In genomic region chr17:57887161-57887560, GRCh38 we compare ENCODE assay signal across 29 cellular contexts.
"Had no signal": no experiment of that assay in that cellular context is flagged by ENCODE, and none has a peak within 500 bp of the region (broad histone marks: within the 10 kb centered on the region; RNA-seq: fewer than 3 reads in every experiment).

No MANE protein-coding gene starts in this region.

- H3K4me1 Mint-ChIP-seq: activated naive CD8-positive, alpha-beta T cell treated with anti-CD3 and anti-CD28 coated beads for 36 hours; T-helper 17 cell had no signal

- H3K9me3 Mint-ChIP-seq: activated naive CD8-positive, alpha-beta T cell treated with anti-CD3 and anti-CD28 coated beads for 36 hours had no signal

- H3K27ac ChIP-seq: adrenal gland, body of pancreas, cardiac muscle cell, colonic mucosa, epithelial cell of prostate, pancreas, right atrium auricular region, thoracic aorta, upper lobe of left lung, WERI-Rb-1 had no signal

- H3K9me3 ChIP-seq: adrenal gland, body of pancreas, colonic mucosa, pancreas, right atrium auricular region, thoracic aorta, upper lobe of left lung had no signal

- H3K27ac Mint-ChIP-seq: activated naive CD8-positive, alpha-beta T cell treated with anti-CD3 and anti-CD28 coated beads for 36 hours; nephron progenitor cell; T-helper 17 cell had no signal

- H3K4me3 Mint-ChIP-seq: activated naive CD8-positive, alpha-beta T cell treated with anti-CD3 and anti-CD28 coated beads for 36 hours; nephron progenitor cell; T-helper 17 cell had no signal

- H3K4me1 ChIP-seq: colonic mucosa had no signal

- H3K36me3 ChIP-seq: cardiac muscle cell, colonic mucosa, pancreas had no signal

- DNase-seq: activated CD4-positive, alpha-beta T cell treated with anti-CD3 and anti-CD28 coated beads for 48 hours; activated CD4-positive, alpha-beta T cell treated with anti-CD3 and anti-CD28 coated beads, Interleukin-2, amount 50 U/mL, for 48 hours; activated CD8-positive, alpha-beta memory T cell treated with anti-CD3 and anti-CD28 coated beads for 24 hours; activated effector memory CD4-positive, alpha-beta T cell treated with Interleukin-2 at 50 U/mL for 16 hours; activated naive CD4-positive, alpha-beta T cell treated with Interleukin-2 at 50 U/mL for 16 hours; activated naive CD8-positive, alpha-beta T cell treated with anti-CD3 and anti-CD28 coated beads for 36 hours; adrenal gland; aorta; body of pancreas; cerebellar nuclear complex; colonic mucosa; effector CD8-positive, alpha-beta T cell; head of caudate nucleus; hippocampal formation; left cardiac atrium; left ventricle myocardium superior; nephron progenitor cell; pancreas; stimulated activated CD4-positive, alpha-beta T cell treated with anti-CD3 and anti-CD28 coated beads, Interleukin-2, amount 100 ng/mL, for 48 hours; stimulated activated naive CD4-positive, alpha-beta T cell treated with Interleukin-2 at 50 U/mL for 16 hours; T-helper 17 cell; T1000; upper lobe of left lung; WERI-Rb-1 had no signal

- H3K27me3 Mint-ChIP-seq: activated naive CD8-positive, alpha-beta T cell treated with anti-CD3 and anti-CD28 coated beads for 36 hours had no signal

- H3K27me3 ChIP-seq: adrenal gland, body of pancreas, cardiac muscle cell, colonic mucosa, pancreas, right atrium auricular region, upper lobe of left lung had no signal

- ATAC-seq: activated CD4-positive, CD25-positive, alpha-beta regulatory T cell treated with anti-CD3 and anti-CD28 coated beads, Interleukin-2, amount 50 U/mL, for 24 hours; body of pancreas; left cardiac atrium; left ventricle myocardium superior; pancreas; T-helper 17 cell had no signal

- H3K4me3 ChIP-seq: adrenal gland, body of pancreas, cardiac muscle cell, colonic mucosa, pancreas, right atrium auricular region, thoracic aorta, upper lobe of left lung had no signal

- H3K36me3 Mint-ChIP-seq: activated naive CD8-positive, alpha-beta T cell treated with anti-CD3 and anti-CD28 coated beads for 36 hours had no signal
